In the genomic region with DNA sequence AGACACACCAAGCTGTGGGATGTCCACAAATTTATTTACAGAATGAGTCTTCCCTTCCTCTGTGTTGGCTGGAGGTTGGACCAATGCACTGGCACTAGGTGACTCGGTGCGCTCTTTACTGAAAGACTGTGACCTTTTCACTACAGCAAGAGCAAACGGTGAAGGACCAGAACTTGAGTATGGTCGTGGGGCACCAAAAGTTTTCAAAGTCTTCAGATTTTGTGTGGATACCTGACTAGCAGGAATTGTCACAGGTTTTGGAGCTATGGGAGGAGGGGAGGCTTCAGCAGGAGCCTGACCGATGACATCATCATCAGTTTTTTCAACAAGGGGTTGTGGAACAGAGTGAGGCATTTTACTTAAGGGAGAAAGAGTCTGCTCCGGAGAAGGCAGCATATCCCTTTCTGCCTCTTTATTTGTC, we compare ENCODE assay signal across 16 cellular contexts.
DNase-seq lines count a peak whose midpoint lies in the region; ATAC-seq, FAIRE-seq and TF ChIP-seq lines count a peak whose summit lies in the region.
"Had no signal": no experiment of that assay in that cellular context is flagged by ENCODE, and none has a peak within 500 bp of the region (broad histone marks: within the 10 kb centered on the region; RNA-seq: fewer than 3 reads in every experiment).

No MANE protein-coding gene starts in this region.

- H3K27me3 ChIP-seq in HepG2 (ENCODE audit: control insufficient read depth in 1 of 2, insufficient read depth in 2 of 2, low read length in 2 of 2) (no peaks in the 10 kb centered on the region), uterus (no peaks in the 10 kb centered on the region)
- H3K27me3 ChIP-seq: BLaER1 had no signal

- no peaks in the 10 kb centered on the region for H3K9me3 ChIP-seq in HEK293 (ENCODE audit: control insufficient read depth, insufficient read depth, low read depth, low read length)
- H3K9me3 ChIP-seq in HepG2 (ENCODE audit: low read length), result no peaks in the 10 kb centered on the region
- no peaks in the 10 kb centered on the region for H3K9me3 ChIP-seq in uterus
- H3K9me3 ChIP-seq: BLaER1, HAP-1 had no signal

- H3K36me3 Mint-ChIP-seq in type B pancreatic cell, result peaks cover 19% of the 10 kb centered on the region

- in situ Hi-C loops in HepG2 (cut with HindIII; ENCODE audit: extremely low pct_ligation_motif_present, low pct_unique_long_range_greater_than_20kb), result no loop called here

- H3K9ac ChIP-seq in HepG2 (ENCODE audit: insufficient read depth, low read depth, low read length), result peak overlapping the region; percentile 38; the same call in 1 of the 2 replicates
- H3K9ac ChIP-seq: BLaER1 had no signal

- H2AFZ ChIP-seq in HepG2 (ENCODE audit: low read length), result no peak overlapping the region
- H2AFZ ChIP-seq: PC-9 had no signal

- H3K4me3 ChIP-seq in HEK293 (ENCODE audit: low read depth, low read length), result no peak overlapping the region
- no peak overlapping the region for H3K4me3 ChIP-seq in epithelial cell of esophagus (ENCODE audit: low read length)
- H3K4me3 ChIP-seq in HepG2 (replicated peaks in 1 of 3; ENCODE audit: insufficient read depth in 1 of 3, low read depth in 2 of 3, low read length in 3 of 3), result peak overlapping the region in 1 of 3 experiments; percentile 14; a peak in 1 of 6 replicates
- H3K4me3 ChIP-seq in uterus, result no peak overlapping the region
- H3K4me3 ChIP-seq: BLaER1, HAP-1, PC-9 had no signal

- no peak for FAIRE-seq in HepG2 (lab: Jason Lieb, UNC)
- FAIRE-seq: HTR-8/SVneo had no signal

- no peak for TF ChIP-seq RAD21 in HepG2 (CRISPR knock-in tag; IDR thresholded peaks at IDR 0.05)

- H3K79me2 ChIP-seq in HepG2 (ENCODE audit: insufficient read depth, low read length), result peaks cover 5% of the 10 kb centered on the region

- POLR2A ChIA-PET in HEK293 (lab: Yijun Ruan, JAX) (no interaction called here), HepG2 (lab: Yijun Ruan, JAX) (interaction anchor here (0.7 to 1.4 kb wide), 5 partner anchors 9 to 74 kb away, joined by 3 to 8 read pairs (median 5); no protein-coding TSS in a partner anchor)

- no peaks in the 10 kb centered on the region for H3K9me3 Mint-ChIP-seq in type B pancreatic cell

- no peaks in the 10 kb centered on the region for H3K27me3 Mint-ChIP-seq in type B pancreatic cell

- H3K36me3 ChIP-seq in HEK293 (ENCODE audit: control insufficient read depth in 2 of 2, insufficient read depth in 1 of 2, low read length in 2 of 2) (peaks cover 0 to 26% of the 10 kb centered on the region in 2 experiments; a peak in 1 of 3 replicates), HepG2 (replicated peaks in 1 of 2; ENCODE audit: control insufficient read depth in 1 of 2, insufficient read depth in 2 of 2, low read length in 2 of 2) (peaks cover 15 to 57% of the 10 kb centered on the region in 2 experiments), uterus (no peaks in the 10 kb centered on the region)
- H3K36me3 ChIP-seq: BLaER1 had no signal

- no TSS peak for BruUV-seq in HepG2 (replicated peaks; lab: Mats Ljungman, UMichigan)

- intact Hi-C loops in HepG2 (cut with micrococcal nuclease; ENCODE audit: unreplicated experiment) (loop anchor here (1.0 to 5.0 kb wide), 2 partner anchors 79 to 92 kb away; no protein-coding TSS in a partner anchor), uterus (cut with DNase I; ENCODE audit: low total_unique reads) (no loop called here)

- peak in 1 of 2 experiments; percentile 66; a peak in 1 of 4 replicates for TF ChIP-seq EP300 in HepG2 (IDR thresholded peaks at IDR 0.05; ENCODE audit: low read depth in 2 of 2, low read length in 2 of 2)
- TF ChIP-seq EP300 in HepG2 (CRISPR knock-in tag; IDR thresholded peaks at IDR 0.05; ENCODE audit: borderline replicate concordance), result no peak

- peak overlapping the region; percentile 73 for H3K27ac Mint-ChIP-seq in type B pancreatic cell

- TF ChIP-seq POLR2A in HepG2 (IDR thresholded peaks at IDR 0.05; ENCODE audit: insufficient read depth in 1 of 2, low read depth in 2 of 2, low read length in 2 of 2), result 0 out of 4 replicates have a peak, but pooled peaks of 1 of the 2 experiments have one; percentile 25
- no peak for TF ChIP-seq POLR2A in uterus (IDR thresholded peaks at IDR 0.05)

- H4K20me1 ChIP-seq in HepG2 (ENCODE audit: insufficient read depth, low read length), result no peaks in the 10 kb centered on the region
- H4K20me1 ChIP-seq: BLaER1 had no signal

- no peak overlapping the region for H3K27ac ChIP-seq in HEK293 (ENCODE audit: extremely low read depth, low read depth, low read length)
- peak overlapping the region; percentile 57 for H3K27ac ChIP-seq in HepG2 (ENCODE audit: extremely low read length, insufficient read depth, low read length)
- no peak overlapping the region for H3K27ac ChIP-seq in uterus
- H3K27ac ChIP-seq: BLaER1, PC-9 had no signal

- ATAC-seq in HepG2, result peak; percentile 85
- ATAC-seq in HG03097 (IDR thresholded peaks at IDR 0.05; ENCODE audit: low FRiP score, unreplicated experiment), result no peak

- H3K4me1 ChIP-seq in HEK293 (ENCODE audit: control insufficient read depth, insufficient read depth, low read length), result 0 out of 2 replicates have a peak, but pooled peaks cover 3% of the 10 kb centered on the region
- H3K4me1 ChIP-seq in HepG2 (ENCODE audit: insufficient read depth, low read length), result peaks cover 85% of the 10 kb centered on the region
- no peaks in the 10 kb centered on the region for H3K4me1 ChIP-seq in uterus
- H3K4me1 ChIP-seq: BLaER1, HAP-1 had no signal

- DNase-seq in epithelial cell of esophagus (ENCODE audit: low read depth) (peak; percentile 3), HepG2 (ENCODE audit: low spot score) (peak; percentile 69), type B pancreatic cell (ENCODE audit: extremely low spot score, unreplicated experiment) (no peak), uterus (no peak), foreskin melanocyte (no peak)
- DNase-seq: DMS 273 treated with DMSO at 0.1 percent for 48 hours, KBM-7, NCI-H1092, NCI-H187, NCI-H446, PC-9 had no signal

- H3K4me3 Mint-ChIP-seq in type B pancreatic cell, result peak overlapping the region; percentile 81

- 44% methylated on average over 6 of the region's 6 CpGs for WGBS in HepG2 (ENCODE audit: low lambda C conversion rate)

- CTCF ChIA-PET in HEK293 (lab: Yijun Ruan, JAX) (interaction anchor here (1.2 kb wide), 1 partner anchor 148 kb away, joined by 5 read pairs; a partner anchor contains a TSS), HepG2 (lab: Yijun Ruan, JAX; ENCODE audit: low intra/inter-chr PET ratio, low total read pairs) (interaction anchor here (0.9 to 1.4 kb wide), 2 partner anchors 17 to 23 kb away, joined by 3 to 7 read pairs; no protein-coding TSS in a partner anchor)

- H3K4me1 Mint-ChIP-seq in type B pancreatic cell (ENCODE audit: unreplicated experiment), result no peaks in the 10 kb centered on the region

- H3K4me2 ChIP-seq in HepG2 (ENCODE audit: low read depth, low read length), result peak overlapping the region; percentile 56
- H3K4me2 ChIP-seq: BLaER1, PC-9 had no signal

- TF ChIP-seq CTCF in HEK293 (tag by site-specific recombination; IDR thresholded peaks at IDR 0.05) (no peak), epithelial cell of esophagus (IDR thresholded peaks at IDR 0.05; ENCODE audit: insufficient read depth, low read depth, low read length, missing control alignments) (no peak), HepG2 (CRISPR knock-in tag; IDR thresholded peaks at IDR 0.05) (no peak; the same call in 1 of the 2 replicates), type B pancreatic cell (conservative IDR thresholded peaks at IDR 0.05) (no peak), uterus (IDR thresholded peaks at IDR 0.05) (no peak)

TF ChIP-seq in HEK293, 187 proteins besides CTCF, POLR2A, EP300 and RAD21 (continues in another document):
- TF ChIP-seq ZFP69B (tag by site-specific recombination; IDR thresholded peaks at IDR 0.05) (no peak), ZNF416 (tag by site-specific recombination; IDR thresholded peaks at IDR 0.05) (no peak), ZNF837 (tag by site-specific recombination; IDR thresholded peaks at IDR 0.05) (no peak), ZNF560 (tag by site-specific recombination; IDR thresholded peaks at IDR 0.05; ENCODE audit: borderline replicate concordance) (no peak)

TF ChIP-seq in HepG2, 621 proteins besides CTCF, POLR2A, EP300 and RAD21 (continues in another document):
- TF ChIP-seq, protein P1, sequence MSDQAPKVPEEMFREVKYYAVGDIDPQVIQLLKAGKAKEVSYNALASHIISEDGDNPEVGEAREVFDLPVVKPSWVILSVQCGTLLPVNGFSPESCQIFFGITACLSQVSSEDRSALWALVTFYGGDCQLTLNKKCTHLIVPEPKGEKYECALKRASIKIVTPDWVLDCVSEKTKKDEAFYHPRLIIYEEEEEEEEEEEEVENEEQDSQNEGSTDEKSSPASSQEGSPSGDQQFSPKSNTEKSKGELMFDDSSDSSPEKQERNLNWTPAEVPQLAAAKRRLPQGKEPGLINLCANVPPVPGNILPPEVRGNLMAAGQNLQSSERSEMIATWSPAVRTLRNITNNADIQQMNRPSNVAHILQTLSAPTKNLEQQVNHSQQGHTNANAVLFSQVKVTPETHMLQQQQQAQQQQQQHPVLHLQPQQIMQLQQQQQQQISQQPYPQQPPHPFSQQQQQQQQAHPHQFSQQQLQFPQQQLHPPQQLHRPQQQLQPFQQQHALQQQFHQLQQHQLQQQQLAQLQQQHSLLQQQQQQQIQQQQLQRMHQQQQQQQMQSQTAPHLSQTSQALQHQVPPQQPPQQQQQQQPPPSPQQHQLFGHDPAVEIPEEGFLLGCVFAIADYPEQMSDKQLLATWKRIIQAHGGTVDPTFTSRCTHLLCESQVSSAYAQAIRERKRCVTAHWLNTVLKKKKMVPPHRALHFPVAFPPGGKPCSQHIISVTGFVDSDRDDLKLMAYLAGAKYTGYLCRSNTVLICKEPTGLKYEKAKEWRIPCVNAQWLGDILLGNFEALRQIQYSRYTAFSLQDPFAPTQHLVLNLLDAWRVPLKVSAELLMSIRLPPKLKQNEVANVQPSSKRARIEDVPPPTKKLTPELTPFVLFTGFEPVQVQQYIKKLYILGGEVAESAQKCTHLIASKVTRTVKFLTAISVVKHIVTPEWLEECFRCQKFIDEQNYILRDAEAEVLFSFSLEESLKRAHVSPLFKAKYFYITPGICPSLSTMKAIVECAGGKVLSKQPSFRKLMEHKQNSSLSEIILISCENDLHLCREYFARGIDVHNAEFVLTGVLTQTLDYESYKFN (CRISPR knock-in tag; conservative IDR thresholded peaks at IDR 0.05), result peak; percentile 65
- TF ChIP-seq ZNF549 (CRISPR knock-in tag; IDR thresholded peaks at IDR 0.05) (no peak), NFYB (CRISPR knock-in tag; IDR thresholded peaks at IDR 0.05) (no peak), FOXP1 (IDR thresholded peaks at IDR 0.05) (no peak), FOXP1 (CRISPR knock-in tag; IDR thresholded peaks at IDR 0.05) (peak; percentile 67), FOXO1 (CRISPR knock-in tag; IDR thresholded peaks at IDR 0.05) (peak; percentile 27; the same call in 1 of the 2 replicates)
- TF ChIP-seq, protein P2, sequence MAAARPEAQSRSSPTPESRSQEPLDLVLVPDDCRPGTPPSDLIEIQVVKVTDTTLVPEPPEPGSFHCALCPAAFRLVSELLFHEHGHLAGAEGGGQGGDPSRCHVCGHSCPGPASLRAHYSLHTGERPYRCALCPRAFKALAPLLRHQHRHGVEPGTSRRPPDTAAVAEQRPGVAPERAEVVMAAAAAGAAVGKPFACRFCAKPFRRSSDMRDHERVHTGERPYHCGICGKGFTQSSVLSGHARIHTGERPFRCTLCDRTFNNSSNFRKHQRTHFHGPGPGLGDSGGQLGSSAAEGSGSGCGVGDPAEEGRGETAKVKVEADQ (CRISPR knock-in tag; IDR thresholded peaks at IDR 0.05; ENCODE audit: borderline replicate concordance), result no peak

Comparison
In these comparisons a context has a peak if more than half of its experiments do, and no peak if none do; other contexts are left out.
1. DNase-seq: peak in epithelial cell of esophagus (single experiment) and HepG2 (single experiment); none in type B pancreatic cell (single experiment), uterus (0 of 2) and foreskin melanocyte (single experiment).